Comparison of ENCODE assay signal across 14 cellular contexts in genomic region chr15:68776477-68777270, GRCh38. TPM values are rescaled to one million over a fixed set of nuclear protein-coding genes. Genes with fewer than 3 reads are reported as not detected.
DNase-seq lines count a peak whose midpoint lies in the region; ATAC-seq and TF ChIP-seq lines count a peak whose summit lies in the region.
"Had no signal": no experiment of that assay in that cellular context is flagged by ENCODE, and none has a peak within 500 bp of the region (broad histone marks: within the 10 kb centered on the region; RNA-seq: fewer than 3 reads in every experiment).

No MANE protein-coding gene starts in this region.

- TF ChIP-seq EP300 in neural cell (conservative IDR thresholded peaks at IDR 0.05; ENCODE audit: poor library complexity, severe bottlenecking): no peak

- H3K4me2 ChIP-seq in neural cell (ENCODE audit: low read length): no peak overlapping the region
- H3K4me2 ChIP-seq: smooth muscle cell had no signal

- TF ChIP-seq CTCF in heart right ventricle (IDR thresholded peaks at IDR 0.05) (no peak), brain (conservative IDR thresholded peaks at IDR 0.05) (no peak), neural cell (IDR thresholded peaks at IDR 0.05; ENCODE audit: poor library complexity, severe bottlenecking) (no peak), esophagus squamous epithelium (IDR thresholded peaks at IDR 0.05) (no peak)

- intact Hi-C loops in heart right ventricle (cut with DNase I): loop anchor here in 1 of 10 donors (5.0 kb wide), 1 partner anchor 41 kb away; no protein-coding TSS in a partner anchor
- intact Hi-C loops in cardiac septum (cut with DNase I): loop anchor here (5.0 kb wide), 1 partner anchor 99 kb away; no protein-coding TSS in a partner anchor
- intact Hi-C loops in esophagus squamous epithelium (cut with DNase I): no loop called here

- no peak for TF ChIP-seq RAD21 in neural cell (conservative IDR thresholded peaks at IDR 0.05)

- H3K9me3 ChIP-seq in heart right ventricle: peaks cover 0 to 6% (median 0%) of the 10 kb centered on the region in 11 donors
- no peaks in the 10 kb centered on the region for H3K9me3 ChIP-seq in neural cell (ENCODE audit: low read length)
- no peaks in the 10 kb centered on the region for H3K9me3 ChIP-seq in esophagus squamous epithelium

- H3K9ac ChIP-seq in neural cell (ENCODE audit: low read length): no peak overlapping the region

- peak overlapping the region in 1 of 5 experiments; percentile 18 for H3K4me3 Mint-ChIP-seq in brain
- H3K4me3 Mint-ChIP-seq: activated CD4-positive, alpha-beta T cell treated with anti-CD3 and anti-CD28 coated beads, Interleukin-2, amount 10 ng/mL, durations not matched to agents 7 days and 5 days had no signal

- peaks cover 36% of the 10 kb centered on the region for H3K36me3 Mint-ChIP-seq in brain

- H3K79me2 ChIP-seq in neural cell (replicated peaks; ENCODE audit: insufficient read depth, low read length): no peaks in the 10 kb centered on the region

- H3K27ac Mint-ChIP-seq in brain: peak overlapping the region; percentile 21 to 96 (median 76)
- H3K27ac Mint-ChIP-seq: activated CD4-positive, alpha-beta T cell treated with anti-CD3 and anti-CD28 coated beads, Interleukin-2, amount 10 ng/mL, durations not matched to agents 7 days and 5 days had no signal

- peaks cover 0 to 43% (median 22%) of the 10 kb centered on the region in 9 donors for H3K36me3 ChIP-seq in heart right ventricle
- H3K36me3 ChIP-seq in neural cell (ENCODE audit: insufficient read depth, low read length): peaks cover 7% of the 10 kb centered on the region
- H3K36me3 ChIP-seq in esophagus squamous epithelium: peaks cover 0 to 42% (median 4%) of the 10 kb centered on the region in 3 donors

- no peak for TF ChIP-seq POLR2A in esophagus squamous epithelium (IDR thresholded peaks at IDR 0.05)

- H3K4me3 ChIP-seq in heart right ventricle (no peak overlapping the region), neural cell (ENCODE audit: low read length) (no peak overlapping the region), esophagus squamous epithelium (no peak overlapping the region)
- H3K4me3 ChIP-seq: smooth muscle cell had no signal

- H3F3A ChIP-seq in neural cell (ENCODE audit: insufficient read depth, low read length, poor library complexity, severe bottlenecking): no peaks in the 10 kb centered on the region

- H2AFZ ChIP-seq in neural cell (ENCODE audit: low read depth, low read length): no peak overlapping the region

- H3K4me1 ChIP-seq in heart right ventricle: peaks cover 6 to 40% (median 25%) of the 10 kb centered on the region in 9 donors
- peaks cover 0 to 19% (median 10%) of the 10 kb centered on the region in 3 donors for H3K4me1 ChIP-seq in esophagus squamous epithelium

- ATAC-seq in heart right ventricle: peak in 3 of 8 donors; percentile 2 to 25 (median 2)

- DNase-seq in heart right ventricle (no peak), cardiac septum (ENCODE audit: low spot score) (no peak), SW480 (ENCODE audit: low spot score) (no peak), esophagus squamous epithelium (lab: John Stamatoyannopoulos, UW) (no peak), NCI-H2227 treated with DMSO at 0.1 percent for 48 hours (lab: John Stamatoyannopoulos, UW) (no peak), NCI-H748 treated with DMSO at 0.1 percent for 48 hours (lab: John Stamatoyannopoulos, UW) (no peak)
- DNase-seq: activated CD4-positive, alpha-beta T cell treated with anti-CD3 and anti-CD28 coated beads, Interleukin-2, amount 10 ng/mL, durations not matched to agents 7 days and 5 days; activated gamma-delta T cell; IMR-90; NCI-H146; NK-92 treated with Interleukin-12 subunit alpha and Interleukin-12 subunit beta, amount 100 ng/mL, for 24 hours had no signal

- H3K9me2 ChIP-seq in neural cell (ENCODE audit: insufficient read depth, low read length): no peaks in the 10 kb centered on the region

- 79 to 85% methylated on average over 10 of the region's 10 CpGs for WGBS in heart right ventricle, 2 donors
- 70 to 90% methylated on average over 7 to 8 of the region's 10 CpGs for WGBS in esophagus squamous epithelium, 2 donors

- peaks cover 0 to 4% (median 1%) of the 10 kb centered on the region in 5 experiments for H3K9me3 Mint-ChIP-seq in brain

- H3K27ac ChIP-seq in heart right ventricle (peak overlapping the region in 9 of 10 donors; percentile 20 to 88 (median 66)), neural cell (ENCODE audit: low read length) (no peak overlapping the region), esophagus squamous epithelium (peak overlapping the region in 2 of 4 donors; percentile 51 to 66)

- H3K27me3 ChIP-seq in heart right ventricle (no peaks in the 10 kb centered on the region), neural cell (ENCODE audit: insufficient read depth, low read depth, low read length) (no peaks in the 10 kb centered on the region), esophagus squamous epithelium (no peaks in the 10 kb centered on the region)

- peaks cover 3% of the 10 kb centered on the region for H3K27me3 Mint-ChIP-seq in brain
- H3K27me3 Mint-ChIP-seq: activated CD4-positive, alpha-beta T cell treated with anti-CD3 and anti-CD28 coated beads, Interleukin-2, amount 10 ng/mL, durations not matched to agents 7 days and 5 days had no signal

- no peaks in the 10 kb centered on the region for H4K20me1 ChIP-seq in neural cell (ENCODE audit: insufficient read depth)

- H3K4me1 Mint-ChIP-seq in brain: peaks cover 23% of the 10 kb centered on the region

TF ChIP-seq in neural cell, 6 proteins besides CTCF, POLR2A, EP300 and RAD21:
- TF ChIP-seq MXI1 (conservative IDR thresholded peaks at IDR 0.05; ENCODE audit: poor library complexity, severe bottlenecking) (no peak), TAF1 (IDR thresholded peaks at IDR 0.05; ENCODE audit: low read depth) (no peak), POLR2AphosphoS5 (IDR thresholded peaks at IDR 0.05) (peak; percentile 26), SMC3 (conservative IDR thresholded peaks at IDR 0.05; ENCODE audit: poor library complexity) (no peak), EZH2 (IDR thresholded peaks at IDR 0.05; ENCODE audit: borderline replicate concordance, insufficient read depth, low read length, poor library complexity, severe bottlenecking) (no peak)
- TF ChIP-seq, protein P1, sequence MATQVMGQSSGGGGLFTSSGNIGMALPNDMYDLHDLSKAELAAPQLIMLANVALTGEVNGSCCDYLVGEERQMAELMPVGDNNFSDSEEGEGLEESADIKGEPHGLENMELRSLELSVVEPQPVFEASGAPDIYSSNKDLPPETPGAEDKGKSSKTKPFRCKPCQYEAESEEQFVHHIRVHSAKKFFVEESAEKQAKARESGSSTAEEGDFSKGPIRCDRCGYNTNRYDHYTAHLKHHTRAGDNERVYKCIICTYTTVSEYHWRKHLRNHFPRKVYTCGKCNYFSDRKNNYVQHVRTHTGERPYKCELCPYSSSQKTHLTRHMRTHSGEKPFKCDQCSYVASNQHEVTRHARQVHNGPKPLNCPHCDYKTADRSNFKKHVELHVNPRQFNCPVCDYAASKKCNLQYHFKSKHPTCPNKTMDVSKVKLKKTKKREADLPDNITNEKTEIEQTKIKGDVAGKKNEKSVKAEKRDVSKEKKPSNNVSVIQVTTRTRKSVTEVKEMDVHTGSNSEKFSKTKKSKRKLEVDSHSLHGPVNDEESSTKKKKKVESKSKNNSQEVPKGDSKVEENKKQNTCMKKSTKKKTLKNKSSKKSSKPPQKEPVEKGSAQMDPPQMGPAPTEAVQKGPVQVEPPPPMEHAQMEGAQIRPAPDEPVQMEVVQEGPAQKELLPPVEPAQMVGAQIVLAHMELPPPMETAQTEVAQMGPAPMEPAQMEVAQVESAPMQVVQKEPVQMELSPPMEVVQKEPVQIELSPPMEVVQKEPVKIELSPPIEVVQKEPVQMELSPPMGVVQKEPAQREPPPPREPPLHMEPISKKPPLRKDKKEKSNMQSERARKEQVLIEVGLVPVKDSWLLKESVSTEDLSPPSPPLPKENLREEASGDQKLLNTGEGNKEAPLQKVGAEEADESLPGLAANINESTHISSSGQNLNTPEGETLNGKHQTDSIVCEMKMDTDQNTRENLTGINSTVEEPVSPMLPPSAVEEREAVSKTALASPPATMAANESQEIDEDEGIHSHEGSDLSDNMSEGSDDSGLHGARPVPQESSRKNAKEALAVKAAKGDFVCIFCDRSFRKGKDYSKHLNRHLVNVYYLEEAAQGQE (IDR thresholded peaks at IDR 0.05; ENCODE audit: borderline replicate concordance): no peak

RNA-seq across cellular contexts. Expression of gene ANP32A, which starts 44.0 kb away (rescaled TPM):
- total RNA-seq in heart right ventricle (100 to 1,000 TPM; 122 to 201 (median 152) TPM), cardiac septum (180 TPM), esophagus squamous epithelium (10 to 100 TPM; 40.1 to 71.5 (median 43.8) TPM)
- polyA plus RNA-seq in heart right ventricle (100 to 1,000 TPM in 1 of 2 donors, 10 to 100 TPM in 1; 87.3 to 141 TPM), brain (ENCODE audit: insufficient read depth, low read depth, low replicate concordance) (214 TPM), neural cell (181 and 190 TPM in 2 replicates)
- 130 and 157 TPM in 2 replicates for polyA minus RNA-seq in neural cell
